ENCODE assay signal across 27 cellular contexts in genomic region chr4:153453455-153453854, GRCh38.
"Had no signal": no experiment of that assay in that cellular context is flagged by ENCODE, and none has a peak within 500 bp of the region (broad histone marks: within the 10 kb centered on the region; RNA-seq: fewer than 3 reads in every experiment).

No MANE protein-coding gene starts in this region.

- ATAC-seq: activated CD4-positive, CD25-positive, alpha-beta regulatory T cell treated with anti-CD3 and anti-CD28 coated beads, Interleukin-2, amount 50 U/mL, for 24 hours; activated naive CD4-positive, alpha-beta T cell treated with anti-CD3 and anti-CD28 coated beads, Interleukin-2, amount 50 U/mL, for 72 hours; foreskin keratinocyte; left lung; naive thymus-derived CD8-positive, alpha-beta T cell had no signal

- H3K27ac Mint-ChIP-seq: activated CD4-positive, alpha-beta memory T cell treated with anti-CD3 and anti-CD28 coated beads, Interleukin-2, amount 10 ng/mL, durations not matched to agents 7 days and 5 days; activated CD4-positive, alpha-beta T cell treated with anti-CD3 and anti-CD28 coated beads, Interleukin-2, amount 10 ng/mL, durations not matched to agents 24 days and 14 days; activated T-helper 1 cell treated with anti-CD3 and anti-CD28 coated beads, Interleukin-12 subunit alpha, Interleukin-12 subunit beta, Interleukin-2, Interleukin-4 antibody, amounts not matched to agents 30 ng/mL and 10 ng/mL and 1 ng/mL, durations not matched to agents 14 hours and 24 hours and 36 hours; dendritic cell treated with granulocyte-macrophage colony-stimulating factor and Interleukin-4, amounts not matched to agents 40 ng/mL and 50 ng/mL, for 4 days; neural progenitor cell; T-helper 2 cell treated with Interferon-gamma antibody and Interleukin-4, amounts not matched to agents 5 μg/mL and 100 μg/mL, for 36 hours had no signal

- H3K9me3 Mint-ChIP-seq: activated CD4-positive, alpha-beta memory T cell treated with anti-CD3 and anti-CD28 coated beads, Interleukin-2, amount 10 ng/mL, durations not matched to agents 7 days and 5 days; activated CD4-positive, alpha-beta T cell treated with anti-CD3 and anti-CD28 coated beads, Interleukin-2, amount 10 ng/mL, durations not matched to agents 24 days and 14 days; activated naive CD4-positive, alpha-beta T cell treated with anti-CD3 and anti-CD28 coated beads, Interleukin-2, amount 50 U/mL, for 72 hours; activated T-helper 1 cell treated with anti-CD3 and anti-CD28 coated beads, Interleukin-12 subunit alpha, Interleukin-12 subunit beta, Interleukin-2, Interleukin-4 antibody, amounts not matched to agents 30 ng/mL and 10 ng/mL and 1 ng/mL, durations not matched to agents 14 hours and 24 hours and 36 hours; naive thymus-derived CD8-positive, alpha-beta T cell; T-helper 2 cell treated with Interferon-gamma antibody and Interleukin-4, amounts not matched to agents 5 μg/mL and 100 μg/mL, for 36 hours had no signal

- H3K4me3 Mint-ChIP-seq: activated CD4-positive, alpha-beta memory T cell treated with anti-CD3 and anti-CD28 coated beads, Interleukin-2, amount 10 ng/mL, durations not matched to agents 7 days and 5 days; activated CD4-positive, alpha-beta T cell treated with anti-CD3 and anti-CD28 coated beads, Interleukin-2, amount 10 ng/mL, durations not matched to agents 24 days and 14 days; activated T-helper 1 cell treated with anti-CD3 and anti-CD28 coated beads, Interleukin-12 subunit alpha, Interleukin-12 subunit beta, Interleukin-2, Interleukin-4 antibody, amounts not matched to agents 30 ng/mL and 10 ng/mL and 1 ng/mL, durations not matched to agents 14 hours and 24 hours and 36 hours; brain; dendritic cell treated with granulocyte-macrophage colony-stimulating factor and Interleukin-4, amounts not matched to agents 40 ng/mL and 50 ng/mL, for 4 days; naive thymus-derived CD8-positive, alpha-beta T cell; neural progenitor cell; T-helper 2 cell treated with Interferon-gamma antibody and Interleukin-4, amounts not matched to agents 5 μg/mL and 100 μg/mL, for 36 hours had no signal

- H3K27me3 ChIP-seq: foreskin keratinocyte, left lung, neural progenitor cell, ovary, spleen, suprapubic skin, tibial nerve, uterus had no signal

- H3K36me3 Mint-ChIP-seq: activated naive CD4-positive, alpha-beta T cell treated with anti-CD3 and anti-CD28 coated beads, Interleukin-2, amount 50 U/mL, for 72 hours; brain; naive thymus-derived CD8-positive, alpha-beta T cell; neural progenitor cell had no signal

- H3K9ac ChIP-seq: neural progenitor cell had no signal

- H2AFZ ChIP-seq: neural progenitor cell had no signal

- H3K4me3 ChIP-seq: left lung, neural progenitor cell, ovary, prostate gland, spleen, suprapubic skin, tibial nerve, uterus had no signal

- H3K9me3 ChIP-seq: left lung, ovary, prostate gland, spleen, suprapubic skin, tibial nerve, uterus had no signal

- H3K36me3 ChIP-seq: left lung, neural progenitor cell, ovary, prostate gland, spleen, suprapubic skin, tibial nerve, uterus had no signal

- H3K4me2 ChIP-seq: neural progenitor cell had no signal

- DNase-seq: activated CD4-positive, alpha-beta memory T cell treated with anti-CD3 and anti-CD28 coated beads, Interleukin-2, amount 10 ng/mL, durations not matched to agents 7 days and 5 days; activated CD4-positive, alpha-beta T cell treated with anti-CD3 and anti-CD28 coated beads, Interleukin-2, amount 10 ng/mL, durations not matched to agents 24 days and 14 days; activated gamma-delta T cell; aorta; caudate nucleus; effector CD4-positive, alpha-beta T cell; erythroblast; foreskin keratinocyte; kidney glomerular epithelial cell; left lung; naive thymus-derived CD8-positive, alpha-beta T cell; ovary; spleen; stimulated activated CD4-positive, alpha-beta T cell treated with anti-CD3 and anti-CD28 coated beads, Interleukin-4, amount 100 ng/mL, for 1 hour; stimulated activated naive CD4-positive, alpha-beta T cell treated with Interleukin-2 at 50 U/mL for 16 hours; uterus had no signal

- H3K27ac ChIP-seq: foreskin keratinocyte, neural progenitor cell, ovary, prostate gland, suprapubic skin, tibial nerve, uterus, VCaP had no signal

- H3K27me3 Mint-ChIP-seq: activated CD4-positive, alpha-beta memory T cell treated with anti-CD3 and anti-CD28 coated beads, Interleukin-2, amount 10 ng/mL, durations not matched to agents 7 days and 5 days; activated CD4-positive, alpha-beta T cell treated with anti-CD3 and anti-CD28 coated beads, Interleukin-2, amount 10 ng/mL, durations not matched to agents 24 days and 14 days; naive thymus-derived CD8-positive, alpha-beta T cell had no signal

- H3K4me1 ChIP-seq: foreskin keratinocyte, prostate gland, uterus had no signal
